ENCODE assay signal across 16 cellular contexts in the genomic region with DNA sequence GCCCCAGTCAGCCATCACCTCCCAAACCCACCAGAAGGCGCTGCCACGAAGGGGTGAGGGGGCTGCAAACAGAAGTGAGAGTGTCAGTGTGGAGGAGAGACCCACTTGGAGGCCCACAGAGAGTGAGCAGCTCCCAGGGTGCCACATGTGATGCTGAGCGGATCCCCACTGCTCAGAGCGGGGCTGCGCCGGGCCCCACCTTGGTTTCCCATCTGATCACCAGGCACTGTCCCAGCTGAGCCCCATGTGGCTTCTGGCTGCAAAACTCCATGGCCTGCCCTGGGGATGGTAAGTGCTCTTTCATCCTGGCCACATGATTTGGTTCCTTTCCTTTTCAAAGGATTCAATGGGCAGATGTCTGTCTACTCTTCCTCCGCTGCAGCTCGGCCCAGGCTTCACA. TPM values are rescaled to one million over a fixed set of nuclear protein-coding genes. Genes with fewer than 3 reads are reported as not detected.
DNase-seq lines count a peak whose midpoint lies in the region; ATAC-seq and TF ChIP-seq lines count a peak whose summit lies in the region.
"Had no signal": no experiment of that assay in that cellular context is flagged by ENCODE, and none has a peak within 500 bp of the region (broad histone marks: within the 10 kb centered on the region; RNA-seq: fewer than 3 reads in every experiment).

No MANE protein-coding gene starts in this region.

- H3K27ac Mint-ChIP-seq in glutamatergic neuron (ENCODE audit: unreplicated experiment): peak overlapping the region; percentile 22
- no peak overlapping the region for H3K27ac Mint-ChIP-seq in osteocyte (ENCODE audit: unreplicated experiment)
- H3K27ac Mint-ChIP-seq in Calu3 (ENCODE audit: unreplicated experiment): no peak overlapping the region
- H3K27ac Mint-ChIP-seq: CD14-positive monocyte had no signal

- H3K36me3 Mint-ChIP-seq in glutamatergic neuron (ENCODE audit: unreplicated experiment) (no peaks in the 10 kb centered on the region), osteocyte (ENCODE audit: unreplicated experiment) (no peaks in the 10 kb centered on the region), Calu3 (ENCODE audit: insufficient read depth, unreplicated experiment) (peaks cover 7% of the 10 kb centered on the region)
- H3K36me3 Mint-ChIP-seq: CD14-positive monocyte had no signal

- no TSS peak for BruUV-seq in Calu3 (replicated peaks; lab: Mats Ljungman, UMichigan)

- H3K4me1 Mint-ChIP-seq in glutamatergic neuron (ENCODE audit: low read depth, unreplicated experiment) (peaks cover 3% of the 10 kb centered on the region), osteocyte (ENCODE audit: unreplicated experiment) (peaks cover 10% of the 10 kb centered on the region), Calu3 (ENCODE audit: low read depth, unreplicated experiment) (peaks cover 10% of the 10 kb centered on the region)

- peaks cover 73% of the 10 kb centered on the region for H3K27me3 ChIP-seq in left ventricle myocardium inferior (ENCODE audit: low read depth)

- H3K36me3 ChIP-seq in left ventricle myocardium inferior: no peaks in the 10 kb centered on the region

- no peak overlapping the region for H3K27ac ChIP-seq in left ventricle myocardium inferior (replicated peaks)
- H3K27ac ChIP-seq: KMS-11 had no signal

- intact Hi-C loops in left ventricle myocardium inferior (cut with micrococcal nuclease): no loop called here
- intact Hi-C loops in left cardiac atrium (cut with DNase I): no loop called here
- intact Hi-C loops in Calu3 (cut with micrococcal nuclease; ENCODE audit: unreplicated experiment): no loop called here

- peaks cover 7% of the 10 kb centered on the region for H3K4me1 ChIP-seq in left ventricle myocardium inferior

- TF ChIP-seq CTCF in left ventricle myocardium inferior (IDR thresholded peaks at IDR 0.05; ENCODE audit: borderline replicate concordance): no peak
- no peak for TF ChIP-seq CTCF in glutamatergic neuron (IDR thresholded peaks at IDR 0.05; ENCODE audit: partially characterized antibody, unreplicated experiment)
- no peak for TF ChIP-seq CTCF in osteocyte (IDR thresholded peaks at IDR 0.05)
- TF ChIP-seq CTCF in Calu3 (IDR thresholded peaks at IDR 0.05; ENCODE audit: unreplicated experiment): no peak

- no peaks in the 10 kb centered on the region for H3K9me3 ChIP-seq in left ventricle myocardium inferior (replicated peaks)

- H3K9me3 Mint-ChIP-seq in glutamatergic neuron (ENCODE audit: unreplicated experiment) (peaks cover 2% of the 10 kb centered on the region), osteocyte (ENCODE audit: unreplicated experiment) (no peaks in the 10 kb centered on the region), Calu3 (ENCODE audit: low read depth, unreplicated experiment) (no peaks in the 10 kb centered on the region)
- H3K9me3 Mint-ChIP-seq: CD14-positive monocyte had no signal

- peak; percentile 2 for DNase-seq in left ventricle myocardium inferior
- no peak for DNase-seq in left cardiac atrium
- DNase-seq in glutamatergic neuron: no peak
- peak; percentile 77 for DNase-seq in osteocyte (ENCODE audit: extremely low spot score, unreplicated experiment)
- no peak for DNase-seq in Calu3
- DNase-seq in DMS79 treated with DMSO at 0.1 percent for 48 hours (lab: John Stamatoyannopoulos, UW): no peak
- no peak for DNase-seq in NCI-H446 treated with DMSO at 0.1 percent for 48 hours (lab: John Stamatoyannopoulos, UW)
- DNase-seq: AML-193, HCEC 1CT, NCI-H1048, NCI-H146, NCI-H2081, NCI-H524 had no signal

- H3K4me3 Mint-ChIP-seq in glutamatergic neuron (ENCODE audit: unreplicated experiment) (no peak overlapping the region), osteocyte (ENCODE audit: unreplicated experiment) (no peak overlapping the region), Calu3 (ENCODE audit: low read depth, unreplicated experiment) (no peak overlapping the region)
- H3K4me3 Mint-ChIP-seq: CD14-positive monocyte had no signal

- ATAC-seq in left cardiac atrium: no peak
- ATAC-seq: Panc1 had no signal

- H3K4me3 ChIP-seq in left ventricle myocardium inferior: no peak overlapping the region

- H3K27me3 Mint-ChIP-seq in glutamatergic neuron (ENCODE audit: unreplicated experiment) (peaks cover 5% of the 10 kb centered on the region), osteocyte (ENCODE audit: unreplicated experiment) (no peaks in the 10 kb centered on the region), Calu3 (ENCODE audit: unreplicated experiment) (no peaks in the 10 kb centered on the region)

- CTCF ChIA-PET in Calu3 (lab: Charles Lee): no interaction called here

RNA-seq across cellular contexts. Expression of a gene that starts 23.8 kb away (rescaled TPM):
- total RNA-seq in left ventricle myocardium inferior (1.0 TPM), left cardiac atrium (1 to 10 TPM in 1 of 2 donors, under 1 TPM in 1; 0.77 to 1.2 TPM), glutamatergic neuron (ENCODE audit: unreplicated experiment) (2.4 TPM), osteocyte (1.9 and 2.1 TPM in 2 replicates), Calu3 (2022) (4.3 and 5.0 TPM in 2 replicates)

Comparison
In these comparisons a context has a peak if more than half of its experiments do, and no peak if none do; other contexts are left out.
1. DNase-seq: peak in left ventricle myocardium inferior (single experiment) and osteocyte (single experiment); none in left cardiac atrium (single experiment), glutamatergic neuron (single experiment), Calu3 (single experiment), DMS79 treated with DMSO at 0.1 percent for 48 hours (single experiment) and NCI-H446 treated with DMSO at 0.1 percent for 48 hours (single experiment).